20 cellular contexts compared by ENCODE assay signal in genomic region chr1:157596384-157596783, GRCh38. TPM values are rescaled to one million over a fixed set of nuclear protein-coding genes. Genes with fewer than 3 reads are reported as not detected.
DNase-seq lines count a peak whose midpoint lies in the region; ATAC-seq, FAIRE-seq and TF ChIP-seq lines count a peak whose summit lies in the region.
"Had no signal": no experiment of that assay in that cellular context is flagged by ENCODE, and none has a peak within 500 bp of the region (broad histone marks: within the 10 kb centered on the region; RNA-seq: fewer than 3 reads in every experiment).

No MANE protein-coding gene starts in this region.

- H3K27ac ChIP-seq in dorsolateral prefrontal cortex: no peak overlapping the region
- no peak overlapping the region for H3K27ac ChIP-seq in CD4-positive, alpha-beta T cell (ENCODE audit: low read depth, low read length)
- H3K27ac ChIP-seq: ascending aorta had no signal

- H3K4me3 ChIP-seq in GM12864 (ENCODE audit: low read depth, low read length) (no peak overlapping the region), Loucy (ENCODE audit: low read length, poor library complexity, severe bottlenecking) (no peak overlapping the region), dorsolateral prefrontal cortex (no peak overlapping the region)
- H3K4me3 ChIP-seq: ascending aorta had no signal

- H3F3A ChIP-seq in Loucy (ENCODE audit: low read depth): no peaks in the 10 kb centered on the region

- TF ChIP-seq CTCF in GM12864 (IDR thresholded peaks at IDR 0.05; ENCODE audit: low read depth, low read length, missing control alignments): no peak
- no peak for TF ChIP-seq CTCF in Loucy (conservative IDR thresholded peaks at IDR 0.05; ENCODE audit: low read length)
- TF ChIP-seq CTCF in dorsolateral prefrontal cortex (IDR thresholded peaks at IDR 0.05 in 54 of 56, conservative IDR thresholded peaks at IDR 0.05 in 2 of 56; ENCODE audit: low read depth in 1 of 56, partially characterized antibody in 56 of 56): no peak
- no peak for TF ChIP-seq CTCF in CD4-positive, alpha-beta T cell (IDR thresholded peaks at IDR 0.05)

- H3K9me3 Mint-ChIP-seq in CD4-positive, alpha-beta T cell: no peaks in the 10 kb centered on the region
- H3K9me3 Mint-ChIP-seq: activated CD4-positive, alpha-beta T cell treated with anti-CD3 and anti-CD28 coated beads, Interleukin-2, amount 10 ng/mL, durations not matched to agents 24 days and 14 days; activated T-helper 1 cell treated with anti-CD3 and anti-CD28 coated beads, Interleukin-12 subunit alpha, Interleukin-12 subunit beta, Interleukin-2, Interleukin-4 antibody, amounts not matched to agents 30 ng/mL and 10 ng/mL and 1 ng/mL, durations not matched to agents 14 hours and 24 hours and 36 hours had no signal

- H3K36me3 Mint-ChIP-seq in CD4-positive, alpha-beta T cell (ENCODE audit: low read depth): no peaks in the 10 kb centered on the region
- H3K36me3 Mint-ChIP-seq: immature natural killer cell had no signal

- no peak overlapping the region for H3K4me3 Mint-ChIP-seq in CD4-positive, alpha-beta T cell
- H3K4me3 Mint-ChIP-seq: activated CD4-positive, alpha-beta T cell treated with anti-CD3 and anti-CD28 coated beads, Interleukin-2, amount 10 ng/mL, durations not matched to agents 24 days and 14 days; activated T-helper 1 cell treated with anti-CD3 and anti-CD28 coated beads, Interleukin-12 subunit alpha, Interleukin-12 subunit beta, Interleukin-2, Interleukin-4 antibody, amounts not matched to agents 30 ng/mL and 10 ng/mL and 1 ng/mL, durations not matched to agents 14 hours and 24 hours and 36 hours; immature natural killer cell had no signal

- H3K9me2 ChIP-seq in Loucy (replicated peaks; ENCODE audit: low read depth, low read length): no peaks in the 10 kb centered on the region

- POLR2A ChIA-PET in CD4-positive, alpha-beta T cell (lab: Charles Lee): no interaction called here

- no peaks in the 10 kb centered on the region for H3K27me3 ChIP-seq in Loucy (ENCODE audit: insufficient read depth, low read length, poor library complexity, severe bottlenecking)
- peaks cover 0 to 36% (median 2%) of the 10 kb centered on the region in 45 donors for H3K27me3 ChIP-seq in dorsolateral prefrontal cortex
- no peaks in the 10 kb centered on the region for H3K27me3 ChIP-seq in CD4-positive, alpha-beta T cell (ENCODE audit: control insufficient read depth, insufficient read depth, low read length)
- H3K27me3 ChIP-seq: ascending aorta had no signal

- no peaks in the 10 kb centered on the region for H3K36me3 ChIP-seq in Loucy (ENCODE audit: insufficient read depth, low read length)
- H3K36me3 ChIP-seq: ascending aorta had no signal

- H4K20me1 ChIP-seq in Loucy (ENCODE audit: insufficient read depth, low read length, poor library complexity, severe bottlenecking): no peaks in the 10 kb centered on the region

- no peak overlapping the region for H3K9ac ChIP-seq in Loucy (ENCODE audit: low read depth, low read length, poor library complexity, severe bottlenecking)

- no peaks in the 10 kb centered on the region for H3K79me2 ChIP-seq in Loucy (ENCODE audit: insufficient read depth, low read length)

- H3K4me2 ChIP-seq in Loucy (ENCODE audit: low read depth, low read length, poor library complexity, severe bottlenecking): peak overlapping the region; percentile 50

- DNase-seq in GM12864 (ENCODE audit: low read depth): peak; percentile 37
- DNase-seq in dorsolateral prefrontal cortex: no peak
- no peak for DNase-seq in CD4-positive, alpha-beta T cell
- no peak for DNase-seq in H54 (ENCODE audit: insufficient read length, low spot score)
- DNase-seq: activated CD4-positive, alpha-beta T cell treated with anti-CD3 and anti-CD28 coated beads, Interleukin-2, amount 10 ng/mL, durations not matched to agents 24 days and 14 days; DMS79; foreskin fibroblast; immature natural killer cell; midbrain; PC-3; stimulated activated CD8-positive, alpha-beta memory T cell treated with anti-CD3 and anti-CD28 coated beads, Interleukin-4, amount 100 ng/mL, for 48 hours had no signal

- CTCF ChIA-PET in CD4-positive, alpha-beta T cell (lab: Charles Lee): no interaction called here

- no peak overlapping the region for H3K27ac Mint-ChIP-seq in CD4-positive, alpha-beta T cell
- H3K27ac Mint-ChIP-seq: activated CD4-positive, alpha-beta T cell treated with anti-CD3 and anti-CD28 coated beads, Interleukin-2, amount 10 ng/mL, durations not matched to agents 24 days and 14 days; activated T-helper 1 cell treated with anti-CD3 and anti-CD28 coated beads, Interleukin-12 subunit alpha, Interleukin-12 subunit beta, Interleukin-2, Interleukin-4 antibody, amounts not matched to agents 30 ng/mL and 10 ng/mL and 1 ng/mL, durations not matched to agents 14 hours and 24 hours and 36 hours; immature natural killer cell had no signal

- no peak for FAIRE-seq in H54 (lab: Jason Lieb, UNC)
- FAIRE-seq: urothelium cell line had no signal

- intact Hi-C loops in dorsolateral prefrontal cortex (cut with DNase I): no loop called here
- intact Hi-C loops in CD4-positive, alpha-beta T cell (cut with DNase I, micrococcal nuclease): no loop called here

- H3K4me1 ChIP-seq in Loucy (ENCODE audit: insufficient read depth, low read length, poor library complexity, severe bottlenecking): peaks cover 57% of the 10 kb centered on the region
- H3K4me1 ChIP-seq: ascending aorta had no signal

- ATAC-seq in GM19467 (IDR thresholded peaks at IDR 0.05; ENCODE audit: unreplicated experiment): peak; percentile 43
- peak; percentile 39 for ATAC-seq in HG02884 (IDR thresholded peaks at IDR 0.05; ENCODE audit: unreplicated experiment)
- no peak for ATAC-seq in GM21360 (IDR thresholded peaks at IDR 0.05; ENCODE audit: unreplicated experiment)
- no peak for ATAC-seq in CD4-positive, alpha-beta T cell (ENCODE audit: poor library complexity)
- ATAC-seq: PC-3 had no signal

- no peaks in the 10 kb centered on the region for H3K4me1 Mint-ChIP-seq in CD4-positive, alpha-beta T cell (ENCODE audit: low read depth)
- H3K4me1 Mint-ChIP-seq: activated CD4-positive, alpha-beta T cell treated with anti-CD3 and anti-CD28 coated beads, Interleukin-2, amount 10 ng/mL, durations not matched to agents 24 days and 14 days had no signal

- no peak overlapping the region for H2AFZ ChIP-seq in Loucy (ENCODE audit: low read length)

- TF ChIP-seq POLR2A in H54 (IDR thresholded peaks at IDR 0.05; ENCODE audit: low read depth, low read length): no peak

- H3K9me3 ChIP-seq in Loucy (ENCODE audit: insufficient read depth, low read depth, low read length): no peaks in the 10 kb centered on the region
- H3K9me3 ChIP-seq in CD4-positive, alpha-beta T cell (ENCODE audit: control insufficient read depth, low read length): no peaks in the 10 kb centered on the region
- H3K9me3 ChIP-seq: ascending aorta had no signal

- H3K27me3 Mint-ChIP-seq in CD4-positive, alpha-beta T cell: peaks cover 10% of the 10 kb centered on the region

RNA-seq across cellular contexts. Expression of gene FCRL4, which starts 1.5 kb away (rescaled TPM):
- total RNA-seq in dorsolateral prefrontal cortex: 1 to 10 TPM in 1 of 120 experiments, under 1 TPM in 7, not detected in 112; 0.10 to 1.7 (median 0.16) TPM
- not detected for total RNA-seq in CD4-positive, alpha-beta T cell
- total RNA-seq: activated CD4-positive, alpha-beta T cell treated with anti-CD3 and anti-CD28 coated beads, Interleukin-2, amount 10 ng/mL, durations not matched to agents 24 days and 14 days; activated T-helper 1 cell treated with anti-CD3 and anti-CD28 coated beads, Interleukin-12 subunit alpha, Interleukin-12 subunit beta, Interleukin-2, Interleukin-4 antibody, amounts not matched to agents 30 ng/mL and 10 ng/mL and 1 ng/mL, durations not matched to agents 14 hours and 24 hours and 36 hours; ascending aorta; LHCN-M2; PC-3; posterior vena cava had no signal

RNA-seq across cellular contexts. Expression of gene FCRL5, which starts 44.1 kb away (rescaled TPM):
- total RNA-seq in dorsolateral prefrontal cortex: under 1 TPM in 5 of 120 experiments, not detected in 115; 0.11 to 0.26 (median 0.16) TPM
- total RNA-seq in CD4-positive, alpha-beta T cell: not detected
- total RNA-seq: activated CD4-positive, alpha-beta T cell treated with anti-CD3 and anti-CD28 coated beads, Interleukin-2, amount 10 ng/mL, durations not matched to agents 24 days and 14 days; activated T-helper 1 cell treated with anti-CD3 and anti-CD28 coated beads, Interleukin-12 subunit alpha, Interleukin-12 subunit beta, Interleukin-2, Interleukin-4 antibody, amounts not matched to agents 30 ng/mL and 10 ng/mL and 1 ng/mL, durations not matched to agents 14 hours and 24 hours and 36 hours; ascending aorta; LHCN-M2; PC-3 had no signal

Comparison
In these comparisons a context has a peak if more than half of its experiments do, and no peak if none do; other contexts are left out.
1. ATAC-seq: peak in GM19467 (single experiment) and HG02884 (single experiment); none in GM21360 (single experiment) and CD4-positive, alpha-beta T cell (single experiment).